Comparison of ENCODE assay signal across 8 cellular contexts in genomic region chr19:35902870-35903475, GRCh38. TPM values are rescaled to one million over a fixed set of nuclear protein-coding genes. Genes with fewer than 3 reads are reported as not detected.
DNase-seq lines count a peak whose midpoint lies in the region; ATAC-seq and TF ChIP-seq lines count a peak whose summit lies in the region.

No MANE protein-coding gene starts in this region.

- TF ChIP-seq CTCF in GM12864 (IDR thresholded peaks at IDR 0.05; ENCODE audit: low read depth, low read length, missing control alignments) (no peak), Panc1 (IDR thresholded peaks at IDR 0.05) (no peak), epithelial cell of proximal tubule (conservative IDR thresholded peaks at IDR 0.05; ENCODE audit: low read depth, low read length) (no peak), psoas muscle (IDR thresholded peaks at IDR 0.05) (no peak)

- peaks cover 23% of the 10 kb centered on the region for H3K4me1 ChIP-seq in Panc1 (ENCODE audit: control insufficient read depth, insufficient read depth, low read length)
- peaks cover 7% of the 10 kb centered on the region for H3K4me1 ChIP-seq in psoas muscle

- CTCF ChIA-PET in Panc1 (lab: Charles Lee): no interaction called here

- WGBS in psoas muscle, 3 donors: 68 to 71% (median 70%) methylated on average over 10 of the region's 10 CpGs

- no peak for DNase-seq in GM12864 (ENCODE audit: low read depth)
- no peak for DNase-seq in Panc1 (ENCODE audit: low read depth, low spot score)
- DNase-seq in epithelial cell of proximal tubule (ENCODE audit: low read depth): no peak
- DNase-seq in psoas muscle: no peak
- no peak for DNase-seq in NK-92 (lab: John Stamatoyannopoulos, UW; ENCODE audit: unreplicated experiment)
- no peak for DNase-seq in hypothalamus (lab: John Stamatoyannopoulos, UW)
- no peak for DNase-seq in SIG-M5 treated with dmso at 0.1 percent for 504 hours (lab: John Stamatoyannopoulos, UW; ENCODE audit: unreplicated experiment)

- no peak overlapping the region; the same call in 1 of the 2 replicates for H3K27ac ChIP-seq in Panc1 (ENCODE audit: low read length)
- no peak overlapping the region for H3K27ac ChIP-seq in psoas muscle

- POLR2A ChIA-PET in Panc1 (lab: Charles Lee): no interaction called here

- ATAC-seq in Panc1: no peak
- no peak for ATAC-seq in psoas muscle
- ATAC-seq in GM19463 (IDR thresholded peaks at IDR 0.05; ENCODE audit: unreplicated experiment): no peak

- intact Hi-C loops in Panc1 (cut with micrococcal nuclease; ENCODE audit: unreplicated experiment) (no loop called here), psoas muscle (cut with DNase I) (no loop called here)

- H3K27me3 ChIP-seq in Panc1 (ENCODE audit: control insufficient read depth, insufficient read depth, low read length): no peaks in the 10 kb centered on the region
- peaks cover 0 to 4% (median 2%) of the 10 kb centered on the region in 3 donors for H3K27me3 ChIP-seq in psoas muscle (ENCODE audit: insufficient read depth in 3 of 3, low read length in 2 of 3)

- no TSS peak for BruUV-seq in Panc1 (replicated peaks; lab: Mats Ljungman, UMichigan)

- H3K9me3 ChIP-seq in Panc1 (ENCODE audit: control insufficient read depth, insufficient read depth, low read depth, low read length) (no peaks in the 10 kb centered on the region), psoas muscle (no peaks in the 10 kb centered on the region)

- H3K36me3 ChIP-seq in Panc1 (ENCODE audit: control insufficient read depth, insufficient read depth, low read length): no peaks in the 10 kb centered on the region
- no peaks in the 10 kb centered on the region for H3K36me3 ChIP-seq in psoas muscle (ENCODE audit: insufficient read depth in 1 of 2, low read depth in 1 of 2)

- H3K4me3 ChIP-seq in GM12864 (ENCODE audit: low read depth, low read length): peak overlapping the region; percentile 54
- H3K4me3 ChIP-seq in Panc1 (ENCODE audit: low read depth in 2 of 2, low read length in 2 of 2): peak overlapping the region; percentile 36 to 59
- peak overlapping the region; percentile 39 for H3K4me3 ChIP-seq in epithelial cell of proximal tubule (ENCODE audit: low read depth, low read length)
- H3K4me3 ChIP-seq in psoas muscle: peak overlapping the region; percentile 30

- in situ Hi-C loops in Panc1 (cut with HindIII; ENCODE audit: low pct_unique_long_range_greater_than_20kb, low sequenced_read_pairs): loop anchor here (10.0 kb wide), 1 partner anchor 68 kb away; no protein-coding TSS in a partner anchor

RNA-seq across cellular contexts. Expression of gene HCST, which starts 0.6 kb away (rescaled TPM):
- total RNA-seq in Panc1 (2021; ENCODE audit: unreplicated experiment) (2.9 TPM), epithelial cell of proximal tubule (not detected in 2 replicates), psoas muscle (1 to 10 TPM; 1.7 to 4.7 (median 3.1) TPM)
- polyA plus RNA-seq in Panc1 (2012; ENCODE audit: insufficient read length): 4.7 TPM
- polyA plus RNA-seq in psoas muscle: 1 to 10 TPM; 1.1 to 4.2 (median 3.5) TPM

RNA-seq across cellular contexts. Expression of gene NFKBID, which starts 2.6 kb away (rescaled TPM):
- 20.5 TPM for total RNA-seq in Panc1 (2021; ENCODE audit: unreplicated experiment)
- 13.0 TPM for polyA plus RNA-seq in Panc1 (2012; ENCODE audit: insufficient read length)
- 3.9 and 10.7 TPM in 2 replicates for total RNA-seq in epithelial cell of proximal tubule
- 1 to 10 TPM in 3 of 4 donors, under 1 TPM in 1; 0.90 to 2.2 (median 1.5) TPM for total RNA-seq in psoas muscle
- 1 to 10 TPM in 2 of 3 donors, under 1 TPM in 1; 0.75 to 1.6 (median 1.2) TPM for polyA plus RNA-seq in psoas muscle

RNA-seq across cellular contexts. Expression of gene TYROBP, which starts 5.1 kb away (rescaled TPM):
- total RNA-seq in Panc1 (2021; ENCODE audit: unreplicated experiment): not detected
- not detected for polyA plus RNA-seq in Panc1 (2012; ENCODE audit: insufficient read length)
- not detected in 2 replicates for total RNA-seq in epithelial cell of proximal tubule
- total RNA-seq in psoas muscle: 10 to 100 TPM in 3 of 4 donors, 1 to 10 TPM in 1; 9.4 to 22.1 (median 14.2) TPM
- polyA plus RNA-seq in psoas muscle: 10 to 100 TPM in 2 of 3 donors, 1 to 10 TPM in 1; 7.8 to 19.1 (median 10.6) TPM

RNA-seq across cellular contexts. Expression of gene LRFN3, which starts 33.2 kb away (rescaled TPM):
- total RNA-seq in Panc1 (2021; ENCODE audit: unreplicated experiment) (16.7 TPM), epithelial cell of proximal tubule (6.2 and 12.7 TPM in 2 replicates), psoas muscle (10 to 100 TPM in 2 of 4 donors, 1 to 10 TPM in 2; 7.2 to 11.2 (median 10.0) TPM)
- polyA plus RNA-seq in Panc1 (2012; ENCODE audit: insufficient read length): 27.2 TPM
- polyA plus RNA-seq in psoas muscle: 10 to 100 TPM in 2 of 3 donors, 1 to 10 TPM in 1; 8.6 to 25.6 (median 11.3) TPM

RNA-seq across cellular contexts. Expression of gene APLP1, which starts 34.6 kb away (rescaled TPM):
- total RNA-seq in Panc1 (2021; ENCODE audit: unreplicated experiment) (74.6 TPM), epithelial cell of proximal tubule (1.1 and 8.4 TPM in 2 replicates), psoas muscle (1 to 10 TPM in 1 of 4 donors, under 1 TPM in 3; 0.48 to 4.1 (median 0.78) TPM)
- 122 TPM for polyA plus RNA-seq in Panc1 (2012; ENCODE audit: insufficient read length)
- polyA plus RNA-seq in psoas muscle: 1 to 10 TPM in 1 of 3 donors, under 1 TPM in 2; 0.48 to 2.2 (median 1.00) TPM
